8 cellular contexts compared by ENCODE assay signal in the genomic region with DNA sequence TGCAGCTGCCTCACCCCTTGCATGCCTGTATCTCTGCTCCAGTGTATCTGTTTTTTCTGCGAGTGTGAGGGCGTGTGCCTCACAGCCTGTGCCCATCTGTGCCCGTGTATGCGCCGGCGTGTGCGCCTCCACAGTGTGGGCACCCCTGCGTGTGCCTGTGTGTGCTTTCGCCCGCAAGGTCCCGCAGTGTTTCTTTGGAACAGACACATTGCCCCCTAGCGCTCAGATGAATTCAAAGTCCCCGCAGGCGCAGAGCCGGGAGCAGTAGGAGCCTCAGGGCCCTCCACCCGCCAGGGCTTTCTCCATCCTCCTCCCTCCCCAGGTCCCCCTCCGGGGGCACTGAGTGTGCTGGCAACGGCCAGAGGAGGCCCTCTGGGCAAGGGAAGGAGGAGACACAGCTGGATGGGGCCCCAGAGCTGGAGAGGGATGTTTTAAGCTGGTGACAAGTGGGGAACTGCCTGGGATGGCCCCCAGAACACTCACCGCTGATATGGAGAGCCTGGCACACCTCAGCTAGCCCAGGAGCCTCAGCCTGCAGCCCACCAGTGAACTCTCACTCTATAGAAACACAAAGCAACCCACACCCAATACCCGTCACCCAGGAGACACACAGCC. TPM values are rescaled to one million over a fixed set of nuclear protein-coding genes. Genes with fewer than 3 reads are reported as not detected.
A peak's percentile ranks its signal among the peaks of the same experiment; 100 is the strongest.
DNase-seq lines count a peak whose midpoint lies in the region; ATAC-seq and TF ChIP-seq lines count a peak whose summit lies in the region.

No MANE protein-coding gene starts in this region.

- peak; percentile 75 for DNase-seq in ELR (ENCODE audit: low read depth)
- peak; percentile 47 for DNase-seq in LoVo (ENCODE audit: low spot score)
- DNase-seq in T-helper 2 cell treated with Interferon-gamma antibody and Interleukin-4, amounts not matched to agents 5 μg/mL and 100 μg/mL, for 36 hours (ENCODE audit: low spot score) = peak; percentile 27
- DNase-seq in body of pancreas = peak; percentile 72 to 77 (median 75)
- DNase-seq in iris pigment epithelial cell (ENCODE audit: low read depth) = peak; percentile 57
- DNase-seq in stimulated activated CD4-positive, alpha-beta T cell treated with anti-CD3 and anti-CD28 coated beads, Interleukin-1b, Interleukin-23, amount 100 ng/mL, for 4 hours (ENCODE audit: low read depth in 2 of 2) = peak; percentile 30 to 39

- peak; percentile 50 to 71 (median 67) for TF ChIP-seq CTCF in body of pancreas (IDR thresholded peaks at IDR 0.05)

- H3K4me1 Mint-ChIP-seq in T-helper 2 cell treated with Interferon-gamma antibody and Interleukin-4, amounts not matched to agents 5 μg/mL and 100 μg/mL, for 36 hours (ENCODE audit: low read depth) = peaks cover 2% of the 10 kb centered on the region

- no peak overlapping the region for H3K4me3 ChIP-seq in body of pancreas

- no peak overlapping the region for H3K4me3 Mint-ChIP-seq in T-helper 2 cell treated with Interferon-gamma antibody and Interleukin-4, amounts not matched to agents 5 μg/mL and 100 μg/mL, for 36 hours

- 5 to 13% methylated on average over 5 to 20 of the region's 20 CpGs for WGBS in body of pancreas, 2 donors

- no peaks in the 10 kb centered on the region for H3K9me3 Mint-ChIP-seq in T-helper 2 cell treated with Interferon-gamma antibody and Interleukin-4, amounts not matched to agents 5 μg/mL and 100 μg/mL, for 36 hours

- no peaks in the 10 kb centered on the region for H3K36me3 Mint-ChIP-seq in T-helper 2 cell treated with Interferon-gamma antibody and Interleukin-4, amounts not matched to agents 5 μg/mL and 100 μg/mL, for 36 hours (ENCODE audit: low read depth)

- H3K27ac Mint-ChIP-seq in T-helper 2 cell treated with Interferon-gamma antibody and Interleukin-4, amounts not matched to agents 5 μg/mL and 100 μg/mL, for 36 hours = no peak overlapping the region

- intact Hi-C loops in body of pancreas (cut with DNase I) = loop anchor here (10.0 kb wide), 2 partner anchors 400 to 1050 kb away; no protein-coding TSS in a partner anchor

- peaks cover 31% of the 10 kb centered on the region for H3K4me1 ChIP-seq in body of pancreas

- no peak overlapping the region for H3K27ac ChIP-seq in body of pancreas

- TF ChIP-seq POLR2A in body of pancreas (IDR thresholded peaks at IDR 0.05) = no peak

- H3K36me3 ChIP-seq in body of pancreas (replicated peaks in 1 of 2; ENCODE audit: insufficient read depth in 1 of 2, low read depth in 2 of 2) = no peaks in the 10 kb centered on the region

- H3K9me3 ChIP-seq in body of pancreas = no peaks in the 10 kb centered on the region

- ATAC-seq in body of pancreas (peak; percentile 62), HG03097 (IDR thresholded peaks at IDR 0.05; ENCODE audit: low FRiP score, unreplicated experiment) (no peak), HG03025 (IDR thresholded peaks at IDR 0.05; ENCODE audit: low FRiP score, unreplicated experiment) (no peak)

- peaks cover 49% of the 10 kb centered on the region for H3K27me3 Mint-ChIP-seq in T-helper 2 cell treated with Interferon-gamma antibody and Interleukin-4, amounts not matched to agents 5 μg/mL and 100 μg/mL, for 36 hours (ENCODE audit: low read depth)

- peaks cover 0 to 9% of the 10 kb centered on the region in 2 donors for H3K27me3 ChIP-seq in body of pancreas

RNA-seq across cellular contexts. Expression of a gene that starts 3.2 kb away (rescaled TPM):
- 1 to 10 TPM; 1.0 to 5.6 TPM for total RNA-seq in body of pancreas
